Comparison of ENCODE assay signal across 8 cellular contexts in genomic region chr7:138980575-138981285, GRCh38. TPM values are rescaled to one million over a fixed set of nuclear protein-coding genes. Genes with fewer than 3 reads are reported as not detected.
A peak's percentile ranks its signal among the peaks of the same experiment; 100 is the strongest.
DNase-seq lines count a peak whose midpoint lies in the region; ATAC-seq and TF ChIP-seq lines count a peak whose summit lies in the region.

No MANE protein-coding gene starts in this region.

- peak overlapping the region; percentile 89 for H3K4me3 ChIP-seq in RWPE2 (ENCODE audit: severe bottlenecking)
- peak overlapping the region; percentile 89 for H3K4me3 ChIP-seq in endodermal cell (ENCODE audit: low read length)
- peak overlapping the region; percentile 88 to 91 for H3K4me3 ChIP-seq in neuronal stem cell (ENCODE audit: low read length in 2 of 2)
- H3K4me3 ChIP-seq in Karpas-422 (ENCODE audit: low read length), result no peak overlapping the region

- DNase-seq in RWPE2 (ENCODE audit: low spot score) (no peak), endodermal cell (peak; percentile 76), neuronal stem cell (ENCODE audit: low spot score) (no peak), Karpas-422 (no peak), Ammon's horn (ENCODE audit: low spot score) (no peak)

- H3K27ac Mint-ChIP-seq in endodermal cell, result peak overlapping the region; percentile 88

- H3K4me1 ChIP-seq in RWPE2 (ENCODE audit: insufficient read depth, poor library complexity, severe bottlenecking), result no peaks in the 10 kb centered on the region
- peaks cover 3% of the 10 kb centered on the region for H3K4me1 ChIP-seq in endodermal cell (ENCODE audit: control insufficient read depth, insufficient read depth, low read length)
- H3K4me1 ChIP-seq in neuronal stem cell (ENCODE audit: control insufficient read depth in 2 of 2, insufficient read depth in 1 of 2, low read depth in 1 of 2, low read length in 2 of 2), result peaks cover 13 to 15% of the 10 kb centered on the region in 2 donors
- H3K4me1 ChIP-seq in Karpas-422 (ENCODE audit: low read length), result peaks cover 4% of the 10 kb centered on the region; the same call in 1 of the 2 replicates

- no peak for TF ChIP-seq POLR2A in GM18505 (IDR thresholded peaks at IDR 0.05; ENCODE audit: borderline replicate concordance, extremely low read depth, insufficient read depth, insufficient read length)

- H3K9ac ChIP-seq in endodermal cell (ENCODE audit: extremely low read depth, low read length, poor library complexity, severe bottlenecking), result peak overlapping the region; percentile 75
- peak overlapping the region; percentile 87 for H3K9ac ChIP-seq in neuronal stem cell (ENCODE audit: low read depth, low read length, poor library complexity)
- no peak overlapping the region for H3K9ac ChIP-seq in Karpas-422 (ENCODE audit: low read length)

- H2BK120ac ChIP-seq in neuronal stem cell (ENCODE audit: low read depth, low read length), result no peak overlapping the region

- H3K9me2 ChIP-seq in Karpas-422 (replicated peaks; ENCODE audit: insufficient read depth, low read length), result no peaks in the 10 kb centered on the region

- peak overlapping the region; percentile 89 for H3K14ac ChIP-seq in neuronal stem cell (ENCODE audit: low read length)

- no peak overlapping the region for H3K23ac ChIP-seq in neuronal stem cell (ENCODE audit: low read depth, low read length, poor library complexity)

- H2AFZ ChIP-seq in neuronal stem cell (ENCODE audit: low read length), result peak overlapping the region; percentile 93
- no peak overlapping the region for H2AFZ ChIP-seq in Karpas-422 (ENCODE audit: low read length)

- H3K4me3 Mint-ChIP-seq in endodermal cell, result peak overlapping the region; percentile 92

- no peaks in the 10 kb centered on the region for H3K79me2 ChIP-seq in Karpas-422 (ENCODE audit: low read length)

- WGBS in endodermal cell (ENCODE audit: insufficient coverage in 1 of 2, insufficient read length in 1 of 2), 2 experiments, result 0% methylated on average over 3 to 66 of the region's 66 CpGs
- no CpG with 5 or more reads among the region's 66 CpGs for WGBS in neuronal stem cell (ENCODE audit: extremely low coverage in 2 of 2, insufficient read length in 2 of 2, insufficient replicate concordance in 1 of 2), 2 donors

- TF ChIP-seq CTCF in 22Rv1 (IDR thresholded peaks at IDR 0.05) (no peak), RWPE2 (IDR thresholded peaks at IDR 0.05; ENCODE audit: poor library complexity, severe bottlenecking) (no peak), endodermal cell (conservative IDR thresholded peaks at IDR 0.05) (no peak)

- peaks cover 6% of the 10 kb centered on the region for H3K79me1 ChIP-seq in neuronal stem cell (ENCODE audit: low read depth, low read length)

- H3K18ac ChIP-seq in neuronal stem cell (ENCODE audit: low read length), result peak overlapping the region; percentile 94

- no peak overlapping the region for H3K4ac ChIP-seq in neuronal stem cell (ENCODE audit: low read length)

- H4K8ac ChIP-seq in neuronal stem cell (ENCODE audit: low read depth, low read length), result no peak overlapping the region

- peak; percentile 53 for ATAC-seq in GM18505 (IDR thresholded peaks at IDR 0.05; ENCODE audit: unreplicated experiment)
- ATAC-seq in HG03039 (IDR thresholded peaks at IDR 0.05; ENCODE audit: unreplicated experiment), result peak; percentile 46
- ATAC-seq in RWPE2 (ENCODE audit: low read depth), result peak; percentile 10; the same call in 1 of the 3 replicates

- H3K36me3 Mint-ChIP-seq in endodermal cell (ENCODE audit: low read depth), result no peaks in the 10 kb centered on the region

- H2BK5ac ChIP-seq in neuronal stem cell (ENCODE audit: low read length), result peak overlapping the region; percentile 26

- H3K36me3 ChIP-seq in RWPE2 (ENCODE audit: low read depth) (no peaks in the 10 kb centered on the region), endodermal cell (ENCODE audit: control insufficient read depth, insufficient read depth, low read length) (no peaks in the 10 kb centered on the region), neuronal stem cell (replicated peaks in 1 of 2; ENCODE audit: control insufficient read depth in 2 of 2, insufficient read depth in 2 of 2, low read length in 2 of 2) (peaks cover 1 to 4% of the 10 kb centered on the region in 2 donors), Karpas-422 (ENCODE audit: insufficient read depth, low read length) (no peaks in the 10 kb centered on the region)

- H3K27me3 Mint-ChIP-seq in endodermal cell (ENCODE audit: insufficient read depth), result peaks cover 13% of the 10 kb centered on the region

- H3K9me3 ChIP-seq in RWPE2 (ENCODE audit: severe bottlenecking) (no peaks in the 10 kb centered on the region), endodermal cell (ENCODE audit: control insufficient read depth, low read length) (no peaks in the 10 kb centered on the region), neuronal stem cell (replicated peaks in 1 of 2; ENCODE audit: control insufficient read depth in 2 of 2, insufficient read depth in 1 of 2, low read depth in 1 of 2, low read length in 2 of 2) (no peaks in the 10 kb centered on the region), Karpas-422 (ENCODE audit: low read length) (no peaks in the 10 kb centered on the region)

- H2AK5ac ChIP-seq in neuronal stem cell (ENCODE audit: low read depth, low read length), result peak overlapping the region; percentile 38

- H3K27me3 ChIP-seq in RWPE2 (ENCODE audit: insufficient read depth, poor library complexity, severe bottlenecking), result no peaks in the 10 kb centered on the region
- peaks cover 9% of the 10 kb centered on the region for H3K27me3 ChIP-seq in endodermal cell (ENCODE audit: control insufficient read depth, insufficient read depth, low read length, poor library complexity, severe bottlenecking)
- no peaks in the 10 kb centered on the region for H3K27me3 ChIP-seq in neuronal stem cell (ENCODE audit: control insufficient read depth in 3 of 3, insufficient read depth in 3 of 3, low read depth in 1 of 3, low read length in 3 of 3)
- H3K27me3 ChIP-seq in Karpas-422 (ENCODE audit: low read length), result no peaks in the 10 kb centered on the region; the same call in 1 of the 2 replicates

- peaks cover 33% of the 10 kb centered on the region for H3K4me1 Mint-ChIP-seq in endodermal cell

- H3K9me3 Mint-ChIP-seq in endodermal cell, result no peaks in the 10 kb centered on the region

- H3K27ac ChIP-seq in 22Rv1 (peak overlapping the region; percentile 44), RWPE2 (ENCODE audit: poor library complexity, severe bottlenecking) (no peak overlapping the region), endodermal cell (ENCODE audit: low read depth, low read length) (peak overlapping the region; percentile 40), neuronal stem cell (replicated peaks; ENCODE audit: low read length) (peak overlapping the region; percentile 70), Karpas-422 (ENCODE audit: low read length) (no peak overlapping the region)

- no peak overlapping the region for H2BK12ac ChIP-seq in neuronal stem cell (ENCODE audit: low read length)

- no peak overlapping the region for H4K91ac ChIP-seq in neuronal stem cell (ENCODE audit: low read depth, low read length, poor library complexity)

- H4K20me1 ChIP-seq in Karpas-422 (ENCODE audit: insufficient read depth, low read depth, low read length), result no peaks in the 10 kb centered on the region

- peak overlapping the region; percentile 79 for H3K4me2 ChIP-seq in neuronal stem cell (ENCODE audit: insufficient read depth, low read length, poor library complexity, severe bottlenecking)
- no peak overlapping the region for H3K4me2 ChIP-seq in Karpas-422 (ENCODE audit: low read depth, low read length, poor library complexity, severe bottlenecking)

- no peak overlapping the region for H2BK15ac ChIP-seq in neuronal stem cell (ENCODE audit: low read length)

RNA-seq across cellular contexts. Expression of gene KIAA1549, which starts 0.5 kb away (rescaled TPM):
- total RNA-seq in endodermal cell, result 10 to 100 TPM; 18.7 to 19.3 TPM
- 22.6 TPM for polyA plus RNA-seq in endodermal cell (2013, experiment 1 of 2)
- 21.7 TPM for polyA plus RNA-seq in endodermal cell (2013, experiment 2 of 2)
- 10.0 TPM for polyA plus RNA-seq in neuronal stem cell (2013, experiment 1 of 2)
- 10.6 TPM for polyA plus RNA-seq in neuronal stem cell (2013, experiment 2 of 2)
- not detected in 2 replicates for total RNA-seq in Karpas-422 (2014; rRNA removed; shearing (Covaris generic); ENCODE audit: low replicate concordance)

RNA-seq across cellular contexts. Expression of gene ZC3HAV1L, which starts 55.1 kb away (rescaled TPM):
- total RNA-seq in endodermal cell, result 10 to 100 TPM in 1 of 2 donors, 1 to 10 TPM in 1; 9.7 to 10.9 TPM
- 8.2 TPM for polyA plus RNA-seq in endodermal cell (2013, experiment 1 of 2)
- 8.4 TPM for polyA plus RNA-seq in endodermal cell (2013, experiment 2 of 2)
- polyA plus RNA-seq in neuronal stem cell (2013, experiment 1 of 2), result 5.1 TPM
- 5.3 TPM for polyA plus RNA-seq in neuronal stem cell (2013, experiment 2 of 2)
- 0.25 TPM in 1 of 2 replicates, not detected in the other for total RNA-seq in Karpas-422 (2014; rRNA removed; shearing (Covaris generic); ENCODE audit: low replicate concordance)

Comparison
In these comparisons a context has a peak if more than half of its experiments do, and no peak if none do; other contexts are left out.
1. H3K27ac ChIP-seq: peak in 22Rv1 (single experiment), endodermal cell (single experiment) and neuronal stem cell (single experiment); none in RWPE2 (single experiment) and Karpas-422 (single experiment).
2. RNA of gene KIAA1549, which starts 0.5 kb away (total RNA-seq): 18.7 to 19.3 TPM in endodermal cell; not detected in Karpas-422; every median in the first group is over 10 times any median in the second.
3. Peak in every context shown above with its lines, with median percentiles within 50 percentile points of each other: ATAC-seq.